Comparison of ENCODE assay signal across 17 cellular contexts in genomic region chrX:85499400-85499799, GRCh38.
"Had no signal": no experiment of that assay in that cellular context is flagged by ENCODE, and none has a peak within 500 bp of the region (broad histone marks: within the 10 kb centered on the region; RNA-seq: fewer than 3 reads in every experiment).

No MANE protein-coding gene starts in this region.

- H3K36me3 ChIP-seq: heart right ventricle, lower lobe of right lung, uterus had no signal

- ATAC-seq: activated CD4-positive, alpha-beta T cell treated with anti-CD3 and anti-CD28 coated beads for 36 hours; body of pancreas; esophagus mucosa; heart right ventricle; lower lobe of right lung; WTC11 had no signal

- H3K4me1 ChIP-seq: body of pancreas, heart right ventricle, lower lobe of right lung, uterus had no signal

- H3K9me3 ChIP-seq: body of pancreas, heart right ventricle, lower lobe of right lung, uterus had no signal

- DNase-seq: activated CD4-positive, alpha-beta memory T cell treated with anti-CD3 and anti-CD28 coated beads for 36 hours; activated CD4-positive, alpha-beta T cell treated with anti-CD3 and anti-CD28 coated beads for 36 hours; activated naive CD4-positive, alpha-beta T cell treated with Interleukin-2 at 50 U/mL for 16 hours; activated naive CD8-positive, alpha-beta T cell treated with anti-CD3 and anti-CD28 coated beads, Interleukin-2, amount 10 ng/mL, durations not matched to agents 7 days and 5 days; amygdala; body of pancreas; central memory CD4-positive, alpha-beta T cell; heart right ventricle; lower lobe of right lung; occipital lobe; retina; stimulated activated naive CD4-positive, alpha-beta T cell; uterus had no signal

- H3K27me3 ChIP-seq: body of pancreas had no signal

- H3K4me3 ChIP-seq: body of pancreas, coronary artery, heart right ventricle, lower lobe of right lung, uterus had no signal

- H3K27ac ChIP-seq: body of pancreas, coronary artery, heart right ventricle, lower lobe of right lung, uterus had no signal

- FAIRE-seq: endometrium had no signal
